In genomic region chr14:90608925-90609324, GRCh38 we compare ENCODE assay signal across 15 cellular contexts.
DNase-seq lines count a peak whose midpoint lies in the region; ATAC-seq, FAIRE-seq and TF ChIP-seq lines count a peak whose summit lies in the region.
"Had no signal": no experiment of that assay in that cellular context is flagged by ENCODE, and none has a peak within 500 bp of the region (broad histone marks: within the 10 kb centered on the region; RNA-seq: fewer than 3 reads in every experiment).

No MANE protein-coding gene starts in this region.

- peaks cover 18% of the 10 kb centered on the region for H3K36me3 Mint-ChIP-seq in brain
- H3K36me3 Mint-ChIP-seq in stimulated activated naive B cell treated with anti-CD40 and anti-IgM and Interleukin-4, amounts not matched to agents 10 μg/mL and 1 μg/mL and 100 μg/mL, for 72 hours = no peaks in the 10 kb centered on the region

- ATAC-seq in HG03354 (IDR thresholded peaks at IDR 0.05; ENCODE audit: poor library complexity, severe bottlenecking, unreplicated experiment) = peak; percentile 67
- peak; percentile 49 to 59 for ATAC-seq in stimulated activated naive B cell treated with anti-CD40 and anti-IgM and Interleukin-4, amounts not matched to agents 10 μg/mL and 1 μg/mL and 100 μg/mL, for 72 hours (replicated peaks)

- H3K4me1 ChIP-seq in ovary (ENCODE audit: insufficient read depth) = no peaks in the 10 kb centered on the region

- TF ChIP-seq EP300 in ovary (IDR thresholded peaks at IDR 0.05) = no peak

- DNase-seq in GM19239 (ENCODE audit: insufficient read length, low spot score) = peak; percentile 21
- no peak for DNase-seq in stimulated activated naive B cell treated with anti-CD40 and anti-IgM and Interleukin-4, amounts not matched to agents 10 μg/mL and 1 μg/mL and 100 μg/mL, for 72 hours
- no peak for DNase-seq in NCI-H510A (lab: John Stamatoyannopoulos, UW)
- no peak for DNase-seq in H7
- DNase-seq in ovary = no peak
- DNase-seq: activated CD4-positive, alpha-beta T cell treated with anti-CD3 and anti-CD28 coated beads, Interleukin-2, amount 50 U/mL, for 1 hour; Karpas-422; midbrain; PC-9; stimulated activated CD4-positive, alpha-beta T cell treated with anti-CD3 and anti-CD28 coated beads, Interleukin-4, amount 100 ng/mL, for 1 hour; stomach had no signal

- WGBS in ovary, 3 donors = 89 to 93% (median 90%) methylated on average over 7 of the region's 7 CpGs

- TF ChIP-seq POLR2A in ovary (IDR thresholded peaks at IDR 0.05) = no peak

- no peaks in the 10 kb centered on the region for H3K27me3 Mint-ChIP-seq in brain
- peaks cover 0 to 4% of the 10 kb centered on the region in 2 donors for H3K27me3 Mint-ChIP-seq in stimulated activated naive B cell treated with anti-CD40 and anti-IgM and Interleukin-4, amounts not matched to agents 10 μg/mL and 1 μg/mL and 100 μg/mL, for 72 hours

- no peaks in the 10 kb centered on the region for H3K27me3 ChIP-seq in H7 (ENCODE audit: control insufficient read depth, insufficient read depth, low read length)
- H3K27me3 ChIP-seq in ovary = no peaks in the 10 kb centered on the region
- H3K27me3 ChIP-seq: stomach had no signal

- no peak for FAIRE-seq in GM19239 (lab: Jason Lieb, UNC)

- no peak overlapping the region for H3K4me3 ChIP-seq in H7 (ENCODE audit: insufficient read depth, low read depth, low read length)
- H3K4me3 ChIP-seq in ovary = no peak overlapping the region
- H3K4me3 ChIP-seq: PC-9, prostate gland, stomach had no signal

- H3K9me3 ChIP-seq in ovary = no peaks in the 10 kb centered on the region
- H3K9me3 ChIP-seq: prostate gland, stomach had no signal

- TF ChIP-seq CTCF in brain (conservative IDR thresholded peaks at IDR 0.05) (no peak), ovary (IDR thresholded peaks at IDR 0.05) (no peak)

- intact Hi-C loops in ovary (cut with DNase I) = no loop called here

- H3K4me3 Mint-ChIP-seq in brain = peak overlapping the region in 1 of 5 experiments; percentile 7
- no peak overlapping the region for H3K4me3 Mint-ChIP-seq in stimulated activated naive B cell treated with anti-CD40 and anti-IgM and Interleukin-4, amounts not matched to agents 10 μg/mL and 1 μg/mL and 100 μg/mL, for 72 hours
- H3K4me3 Mint-ChIP-seq: central memory CD8-positive, alpha-beta T cell had no signal

- H3K27ac ChIP-seq in ovary = no peak overlapping the region
- H3K27ac ChIP-seq: PC-9 had no signal

- peaks cover 78% of the 10 kb centered on the region for H3K4me1 Mint-ChIP-seq in brain
- peaks cover 2 to 16% of the 10 kb centered on the region in 2 donors for H3K4me1 Mint-ChIP-seq in stimulated activated naive B cell treated with anti-CD40 and anti-IgM and Interleukin-4, amounts not matched to agents 10 μg/mL and 1 μg/mL and 100 μg/mL, for 72 hours
- H3K4me1 Mint-ChIP-seq: central memory CD8-positive, alpha-beta T cell had no signal

- H3K36me3 ChIP-seq in H7 (replicated peaks; ENCODE audit: control insufficient read depth, insufficient read depth, low read length) (no peaks in the 10 kb centered on the region; the same call in 1 of the 2 replicates), ovary (no peaks in the 10 kb centered on the region)
- H3K36me3 ChIP-seq: prostate gland had no signal

- no peaks in the 10 kb centered on the region for H3K9me3 Mint-ChIP-seq in brain
- no peaks in the 10 kb centered on the region for H3K9me3 Mint-ChIP-seq in stimulated activated naive B cell treated with anti-CD40 and anti-IgM and Interleukin-4, amounts not matched to agents 10 μg/mL and 1 μg/mL and 100 μg/mL, for 72 hours
- H3K9me3 Mint-ChIP-seq: central memory CD8-positive, alpha-beta T cell had no signal

- peak overlapping the region; percentile 33 to 92 (median 67) for H3K27ac Mint-ChIP-seq in brain
- H3K27ac Mint-ChIP-seq in stimulated activated naive B cell treated with anti-CD40 and anti-IgM and Interleukin-4, amounts not matched to agents 10 μg/mL and 1 μg/mL and 100 μg/mL, for 72 hours = no peak overlapping the region
